1 cellular context compared by ENCODE assay signal in the genomic region with DNA sequence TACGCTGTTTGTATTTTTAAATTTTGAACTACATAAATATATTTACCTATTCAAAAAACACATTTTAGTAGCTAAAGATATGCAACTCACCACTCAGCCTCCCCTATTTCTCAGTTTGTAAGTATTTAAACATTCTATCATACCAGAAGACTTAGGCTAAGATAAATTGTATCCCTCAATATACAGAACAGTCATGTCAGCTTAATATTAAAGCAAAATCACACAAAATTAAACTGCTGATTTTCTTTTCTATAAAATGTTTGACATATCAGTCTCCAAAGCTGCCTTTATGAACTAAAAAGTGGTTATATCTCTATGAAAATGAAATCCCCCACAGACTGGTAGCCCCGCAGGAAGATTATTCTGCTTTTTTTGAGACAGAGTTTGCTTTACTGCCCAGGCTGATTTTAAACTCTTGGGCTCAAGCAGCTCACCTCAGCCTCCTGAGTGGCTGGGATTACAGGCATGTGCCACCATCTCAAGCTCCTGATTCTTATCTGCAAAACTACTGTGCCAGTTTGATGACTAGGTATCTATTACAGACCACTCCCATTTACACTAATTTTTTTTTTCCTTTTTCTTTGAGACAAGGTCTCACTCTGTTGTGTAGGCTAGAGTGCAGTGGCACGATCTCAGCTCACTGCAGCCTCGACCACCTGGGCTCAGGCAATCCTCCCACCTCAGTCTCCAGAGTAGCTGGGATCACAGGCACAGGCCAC.
TF ChIP-seq lines count a peak whose summit lies in the region.

No MANE protein-coding gene starts in this region.

TF ChIP-seq in GM23338, 12 proteins besides CTCF, POLR2A, EP300 and RAD21 (continued from another document):
- TF ChIP-seq, protein P1, sequence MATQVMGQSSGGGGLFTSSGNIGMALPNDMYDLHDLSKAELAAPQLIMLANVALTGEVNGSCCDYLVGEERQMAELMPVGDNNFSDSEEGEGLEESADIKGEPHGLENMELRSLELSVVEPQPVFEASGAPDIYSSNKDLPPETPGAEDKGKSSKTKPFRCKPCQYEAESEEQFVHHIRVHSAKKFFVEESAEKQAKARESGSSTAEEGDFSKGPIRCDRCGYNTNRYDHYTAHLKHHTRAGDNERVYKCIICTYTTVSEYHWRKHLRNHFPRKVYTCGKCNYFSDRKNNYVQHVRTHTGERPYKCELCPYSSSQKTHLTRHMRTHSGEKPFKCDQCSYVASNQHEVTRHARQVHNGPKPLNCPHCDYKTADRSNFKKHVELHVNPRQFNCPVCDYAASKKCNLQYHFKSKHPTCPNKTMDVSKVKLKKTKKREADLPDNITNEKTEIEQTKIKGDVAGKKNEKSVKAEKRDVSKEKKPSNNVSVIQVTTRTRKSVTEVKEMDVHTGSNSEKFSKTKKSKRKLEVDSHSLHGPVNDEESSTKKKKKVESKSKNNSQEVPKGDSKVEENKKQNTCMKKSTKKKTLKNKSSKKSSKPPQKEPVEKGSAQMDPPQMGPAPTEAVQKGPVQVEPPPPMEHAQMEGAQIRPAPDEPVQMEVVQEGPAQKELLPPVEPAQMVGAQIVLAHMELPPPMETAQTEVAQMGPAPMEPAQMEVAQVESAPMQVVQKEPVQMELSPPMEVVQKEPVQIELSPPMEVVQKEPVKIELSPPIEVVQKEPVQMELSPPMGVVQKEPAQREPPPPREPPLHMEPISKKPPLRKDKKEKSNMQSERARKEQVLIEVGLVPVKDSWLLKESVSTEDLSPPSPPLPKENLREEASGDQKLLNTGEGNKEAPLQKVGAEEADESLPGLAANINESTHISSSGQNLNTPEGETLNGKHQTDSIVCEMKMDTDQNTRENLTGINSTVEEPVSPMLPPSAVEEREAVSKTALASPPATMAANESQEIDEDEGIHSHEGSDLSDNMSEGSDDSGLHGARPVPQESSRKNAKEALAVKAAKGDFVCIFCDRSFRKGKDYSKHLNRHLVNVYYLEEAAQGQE (IDR thresholded peaks at IDR 0.05; ENCODE audit: unreplicated experiment): no peak
- no peak for TF ChIP-seq CREB1 (CRISPR knock-in tag; IDR thresholded peaks at IDR 0.05; ENCODE audit: low read depth)
- TF ChIP-seq EZH2 (IDR thresholded peaks at IDR 0.05; ENCODE audit: low read depth, unreplicated experiment): no peak
- no peak for TF ChIP-seq JUNB (IDR thresholded peaks at IDR 0.05; ENCODE audit: unreplicated experiment)
- TF ChIP-seq, protein P2, sequence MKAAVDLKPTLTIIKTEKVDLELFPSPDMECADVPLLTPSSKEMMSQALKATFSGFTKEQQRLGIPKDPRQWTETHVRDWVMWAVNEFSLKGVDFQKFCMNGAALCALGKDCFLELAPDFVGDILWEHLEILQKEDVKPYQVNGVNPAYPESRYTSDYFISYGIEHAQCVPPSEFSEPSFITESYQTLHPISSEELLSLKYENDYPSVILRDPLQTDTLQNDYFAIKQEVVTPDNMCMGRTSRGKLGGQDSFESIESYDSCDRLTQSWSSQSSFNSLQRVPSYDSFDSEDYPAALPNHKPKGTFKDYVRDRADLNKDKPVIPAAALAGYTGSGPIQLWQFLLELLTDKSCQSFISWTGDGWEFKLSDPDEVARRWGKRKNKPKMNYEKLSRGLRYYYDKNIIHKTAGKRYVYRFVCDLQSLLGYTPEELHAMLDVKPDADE (IDR thresholded peaks at IDR 0.05): no peak
- no peak for TF ChIP-seq NANOG (IDR thresholded peaks at IDR 0.05; ENCODE audit: borderline replicate concordance)
- TF ChIP-seq, protein P3, sequence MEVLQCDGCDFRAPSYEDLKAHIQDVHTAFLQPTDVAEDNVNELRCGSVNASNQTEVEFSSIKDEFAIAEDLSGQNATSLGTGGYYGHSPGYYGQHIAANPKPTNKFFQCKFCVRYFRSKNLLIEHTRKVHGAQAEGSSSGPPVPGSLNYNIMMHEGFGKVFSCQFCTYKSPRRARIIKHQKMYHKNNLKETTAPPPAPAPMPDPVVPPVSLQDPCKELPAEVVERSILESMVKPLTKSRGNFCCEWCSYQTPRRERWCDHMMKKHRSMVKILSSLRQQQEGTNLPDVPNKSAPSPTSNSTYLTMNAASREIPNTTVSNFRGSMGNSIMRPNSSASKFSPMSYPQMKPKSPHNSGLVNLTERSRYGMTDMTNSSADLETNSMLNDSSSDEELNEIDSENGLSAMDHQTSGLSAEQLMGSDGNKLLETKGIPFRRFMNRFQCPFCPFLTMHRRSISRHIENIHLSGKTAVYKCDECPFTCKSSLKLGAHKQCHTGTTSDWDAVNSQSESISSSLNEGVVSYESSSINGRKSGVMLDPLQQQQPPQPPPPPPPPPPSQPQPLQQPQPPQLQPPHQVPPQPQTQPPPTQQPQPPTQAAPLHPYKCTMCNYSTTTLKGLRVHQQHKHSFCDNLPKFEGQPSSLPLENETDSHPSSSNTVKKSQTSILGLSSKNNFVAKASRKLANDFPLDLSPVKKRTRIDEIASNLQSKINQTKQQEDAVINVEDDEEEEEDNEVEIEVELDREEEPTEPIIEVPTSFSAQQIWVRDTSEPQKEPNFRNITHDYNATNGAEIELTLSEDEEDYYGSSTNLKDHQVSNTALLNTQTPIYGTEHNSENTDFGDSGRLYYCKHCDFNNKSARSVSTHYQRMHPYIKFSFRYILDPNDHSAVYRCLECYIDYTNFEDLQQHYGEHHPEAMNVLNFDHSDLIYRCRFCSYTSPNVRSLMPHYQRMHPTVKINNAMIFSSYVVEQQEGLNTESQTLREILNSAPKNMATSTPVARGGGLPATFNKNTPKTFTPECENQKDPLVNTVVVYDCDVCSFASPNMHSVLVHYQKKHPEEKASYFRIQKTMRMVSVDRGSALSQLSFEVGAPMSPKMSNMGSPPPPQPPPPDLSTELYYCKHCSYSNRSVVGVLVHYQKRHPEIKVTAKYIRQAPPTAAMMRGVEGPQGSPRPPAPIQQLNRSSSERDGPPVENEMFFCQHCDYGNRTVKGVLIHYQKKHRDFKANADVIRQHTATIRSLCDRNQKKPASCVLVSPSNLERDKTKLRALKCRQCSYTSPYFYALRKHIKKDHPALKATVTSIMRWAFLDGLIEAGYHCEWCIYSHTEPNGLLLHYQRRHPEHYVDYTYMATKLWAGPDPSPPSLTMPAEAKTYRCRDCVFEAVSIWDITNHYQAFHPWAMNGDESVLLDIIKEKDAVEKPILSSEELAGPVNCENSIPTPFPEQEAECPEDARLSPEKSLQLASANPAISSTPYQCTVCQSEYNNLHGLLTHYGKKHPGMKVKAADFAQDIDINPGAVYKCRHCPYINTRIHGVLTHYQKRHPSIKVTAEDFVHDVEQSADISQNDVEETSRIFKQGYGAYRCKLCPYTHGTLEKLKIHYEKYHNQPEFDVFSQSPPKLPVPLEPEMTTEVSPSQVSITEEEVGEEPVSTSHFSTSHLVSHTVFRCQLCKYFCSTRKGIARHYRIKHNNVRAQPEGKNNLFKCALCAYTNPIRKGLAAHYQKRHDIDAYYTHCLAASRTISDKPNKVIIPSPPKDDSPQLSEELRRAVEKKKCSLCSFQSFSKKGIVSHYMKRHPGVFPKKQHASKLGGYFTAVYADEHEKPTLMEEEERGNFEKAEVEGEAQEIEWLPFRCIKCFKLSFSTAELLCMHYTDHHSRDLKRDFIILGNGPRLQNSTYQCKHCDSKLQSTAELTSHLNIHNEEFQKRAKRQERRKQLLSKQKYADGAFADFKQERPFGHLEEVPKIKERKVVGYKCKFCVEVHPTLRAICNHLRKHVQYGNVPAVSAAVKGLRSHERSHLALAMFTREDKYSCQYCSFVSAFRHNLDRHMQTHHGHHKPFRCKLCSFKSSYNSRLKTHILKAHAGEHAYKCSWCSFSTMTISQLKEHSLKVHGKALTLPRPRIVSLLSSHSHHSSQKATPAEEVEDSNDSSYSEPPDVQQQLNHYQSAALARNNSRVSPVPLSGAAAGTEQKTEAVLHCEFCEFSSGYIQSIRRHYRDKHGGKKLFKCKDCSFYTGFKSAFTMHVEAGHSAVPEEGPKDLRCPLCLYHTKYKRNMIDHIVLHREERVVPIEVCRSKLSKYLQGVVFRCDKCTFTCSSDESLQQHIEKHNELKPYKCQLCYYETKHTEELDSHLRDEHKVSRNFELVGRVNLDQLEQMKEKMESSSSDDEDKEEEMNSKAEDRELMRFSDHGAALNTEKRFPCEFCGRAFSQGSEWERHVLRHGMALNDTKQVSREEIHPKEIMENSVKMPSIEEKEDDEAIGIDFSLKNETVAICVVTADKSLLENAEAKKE (CRISPR knock-in tag; IDR thresholded peaks at IDR 0.05): no peak
- TF ChIP-seq ZNF114 (CRISPR knock-in tag; IDR thresholded peaks at IDR 0.05): no peak
- TF ChIP-seq EZH2phosphoT487 (IDR thresholded peaks at IDR 0.05; ENCODE audit: unreplicated experiment): no peak
- no peak for TF ChIP-seq ZNF331 (CRISPR knock-in tag; IDR thresholded peaks at IDR 0.05; ENCODE audit: low read depth)
